In the genomic region with DNA sequence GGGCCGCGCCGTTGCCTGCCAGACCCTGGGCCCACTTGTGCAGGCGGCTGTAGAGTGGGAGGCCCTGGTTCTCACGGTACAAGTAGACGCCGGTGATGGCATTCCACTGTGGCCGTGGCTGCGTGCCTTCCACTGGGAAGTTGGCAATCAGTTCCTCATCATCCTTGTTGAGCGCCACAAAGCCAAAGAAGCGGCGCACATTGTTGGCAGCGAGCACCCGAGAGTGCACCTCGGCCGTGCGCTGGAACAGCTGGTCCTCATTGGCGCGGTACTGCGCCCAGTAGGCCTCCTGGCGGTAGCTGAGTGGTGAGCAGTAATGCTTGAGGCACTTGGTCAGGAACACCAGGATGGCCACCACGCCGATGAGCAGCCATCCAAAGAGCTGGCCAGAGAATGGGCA, we compare ENCODE assay signal across 1 cellular context.
TF ChIP-seq lines count a peak whose summit lies in the region.

No MANE protein-coding gene starts in this region.

TF ChIP-seq in GM12878, 131 proteins besides CTCF, POLR2A, EP300 and RAD21:
- TF ChIP-seq BRCA1 (IDR thresholded peaks at IDR 0.05; ENCODE audit: low read depth, low read length) (no peak), E4F1 (IDR thresholded peaks at IDR 0.05; ENCODE audit: borderline replicate concordance, partially characterized antibody) (no peak), FOS (IDR thresholded peaks at IDR 0.05; ENCODE audit: borderline replicate concordance, extremely low read depth, insufficient read length) (no peak), HCFC1 (IDR thresholded peaks at IDR 0.05; ENCODE audit: low read length) (no peak), CREM (IDR thresholded peaks at IDR 0.05; ENCODE audit: low read depth) (no peak), NR2C2 (IDR thresholded peaks at IDR 0.05; ENCODE audit: borderline replicate concordance, control insufficient read depth, insufficient read length, low read depth) (no peak), SRF (IDR thresholded peaks at IDR 0.05; ENCODE audit: low read depth in 2 of 2, low read length in 2 of 2) (no peak), RB1 (IDR thresholded peaks at IDR 0.05; ENCODE audit: borderline replicate concordance) (no peak)
- TF ChIP-seq, protein P1, sequence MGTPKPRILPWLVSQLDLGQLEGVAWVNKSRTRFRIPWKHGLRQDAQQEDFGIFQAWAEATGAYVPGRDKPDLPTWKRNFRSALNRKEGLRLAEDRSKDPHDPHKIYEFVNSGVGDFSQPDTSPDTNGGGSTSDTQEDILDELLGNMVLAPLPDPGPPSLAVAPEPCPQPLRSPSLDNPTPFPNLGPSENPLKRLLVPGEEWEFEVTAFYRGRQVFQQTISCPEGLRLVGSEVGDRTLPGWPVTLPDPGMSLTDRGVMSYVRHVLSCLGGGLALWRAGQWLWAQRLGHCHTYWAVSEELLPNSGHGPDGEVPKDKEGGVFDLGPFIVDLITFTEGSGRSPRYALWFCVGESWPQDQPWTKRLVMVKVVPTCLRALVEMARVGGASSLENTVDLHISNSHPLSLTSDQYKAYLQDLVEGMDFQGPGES (IDR thresholded peaks at IDR 0.05), result no peak
- TF ChIP-seq, protein P2, sequence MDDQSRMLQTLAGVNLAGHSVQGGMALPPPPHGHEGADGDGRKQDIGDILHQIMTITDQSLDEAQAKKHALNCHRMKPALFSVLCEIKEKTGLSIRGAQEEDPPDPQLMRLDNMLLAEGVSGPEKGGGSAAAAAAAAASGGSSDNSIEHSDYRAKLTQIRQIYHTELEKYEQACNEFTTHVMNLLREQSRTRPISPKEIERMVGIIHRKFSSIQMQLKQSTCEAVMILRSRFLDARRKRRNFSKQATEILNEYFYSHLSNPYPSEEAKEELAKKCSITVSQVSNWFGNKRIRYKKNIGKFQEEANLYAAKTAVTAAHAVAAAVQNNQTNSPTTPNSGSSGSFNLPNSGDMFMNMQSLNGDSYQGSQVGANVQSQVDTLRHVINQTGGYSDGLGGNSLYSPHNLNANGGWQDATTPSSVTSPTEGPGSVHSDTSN (IDR thresholded peaks at IDR 0.05; ENCODE audit: insufficient replicate concordance, low read depth, low read length), result no peak
TF ChIP-seq in GM12878: peak in this region for 0.
